ENCODE assay signal across 1 cellular context in the genomic region with DNA sequence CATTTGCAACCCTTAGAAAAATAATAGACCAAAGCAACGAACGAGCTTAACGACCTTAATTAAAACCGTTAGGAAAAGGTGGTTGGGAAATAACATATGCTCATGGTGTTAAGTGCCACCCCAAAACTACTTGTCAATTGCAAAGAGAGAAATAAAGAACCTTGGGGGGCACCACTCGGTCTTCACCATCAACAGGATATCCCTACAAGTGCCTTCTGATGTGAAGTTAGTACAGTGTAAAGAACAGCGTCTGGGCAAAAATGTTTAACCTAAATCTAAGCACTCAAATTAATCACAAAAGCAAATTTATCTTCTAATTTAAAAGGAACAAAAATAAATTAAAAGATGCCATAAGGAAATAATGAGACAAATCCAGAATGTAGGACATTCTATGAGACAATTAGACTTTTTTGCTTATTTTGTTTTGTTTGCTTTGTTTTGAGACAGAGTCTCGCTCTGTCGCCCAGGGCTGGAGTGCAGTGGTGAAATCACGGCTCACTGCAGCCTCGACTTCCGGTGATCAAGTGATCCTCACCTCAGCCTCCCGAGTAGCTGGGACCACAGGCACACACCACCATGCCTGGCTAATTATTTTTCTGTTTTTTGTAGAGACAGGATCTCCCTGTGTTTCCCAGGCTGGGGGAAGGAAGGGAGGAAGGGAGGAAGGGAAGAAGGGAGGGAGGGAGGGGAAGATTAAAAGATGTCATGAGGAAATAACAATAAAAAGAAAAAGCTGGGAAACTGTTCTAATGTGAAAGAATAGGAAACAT.
TF ChIP-seq lines count a peak whose summit lies in the region.

No MANE protein-coding gene starts in this region.

TF ChIP-seq in HepG2, 621 proteins besides CTCF, POLR2A, EP300 and RAD21 (continued from another document and continues in another):
- TF ChIP-seq, protein P1, sequence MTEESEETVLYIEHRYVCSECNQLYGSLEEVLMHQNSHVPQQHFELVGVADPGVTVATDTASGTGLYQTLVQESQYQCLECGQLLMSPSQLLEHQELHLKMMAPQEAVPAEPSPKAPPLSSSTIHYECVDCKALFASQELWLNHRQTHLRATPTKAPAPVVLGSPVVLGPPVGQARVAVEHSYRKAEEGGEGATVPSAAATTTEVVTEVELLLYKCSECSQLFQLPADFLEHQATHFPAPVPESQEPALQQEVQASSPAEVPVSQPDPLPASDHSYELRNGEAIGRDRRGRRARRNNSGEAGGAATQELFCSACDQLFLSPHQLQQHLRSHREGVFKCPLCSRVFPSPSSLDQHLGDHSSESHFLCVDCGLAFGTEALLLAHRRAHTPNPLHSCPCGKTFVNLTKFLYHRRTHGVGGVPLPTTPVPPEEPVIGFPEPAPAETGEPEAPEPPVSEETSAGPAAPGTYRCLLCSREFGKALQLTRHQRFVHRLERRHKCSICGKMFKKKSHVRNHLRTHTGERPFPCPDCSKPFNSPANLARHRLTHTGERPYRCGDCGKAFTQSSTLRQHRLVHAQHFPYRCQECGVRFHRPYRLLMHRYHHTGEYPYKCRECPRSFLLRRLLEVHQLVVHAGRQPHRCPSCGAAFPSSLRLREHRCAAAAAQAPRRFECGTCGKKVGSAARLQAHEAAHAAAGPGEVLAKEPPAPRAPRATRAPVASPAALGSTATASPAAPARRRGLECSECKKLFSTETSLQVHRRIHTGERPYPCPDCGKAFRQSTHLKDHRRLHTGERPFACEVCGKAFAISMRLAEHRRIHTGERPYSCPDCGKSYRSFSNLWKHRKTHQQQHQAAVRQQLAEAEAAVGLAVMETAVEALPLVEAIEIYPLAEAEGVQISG (CRISPR knock-in tag; IDR thresholded peaks at IDR 0.05) = 0 out of 2 replicates have a peak, but pooled peaks have one; percentile 19
- TF ChIP-seq, protein P2, sequence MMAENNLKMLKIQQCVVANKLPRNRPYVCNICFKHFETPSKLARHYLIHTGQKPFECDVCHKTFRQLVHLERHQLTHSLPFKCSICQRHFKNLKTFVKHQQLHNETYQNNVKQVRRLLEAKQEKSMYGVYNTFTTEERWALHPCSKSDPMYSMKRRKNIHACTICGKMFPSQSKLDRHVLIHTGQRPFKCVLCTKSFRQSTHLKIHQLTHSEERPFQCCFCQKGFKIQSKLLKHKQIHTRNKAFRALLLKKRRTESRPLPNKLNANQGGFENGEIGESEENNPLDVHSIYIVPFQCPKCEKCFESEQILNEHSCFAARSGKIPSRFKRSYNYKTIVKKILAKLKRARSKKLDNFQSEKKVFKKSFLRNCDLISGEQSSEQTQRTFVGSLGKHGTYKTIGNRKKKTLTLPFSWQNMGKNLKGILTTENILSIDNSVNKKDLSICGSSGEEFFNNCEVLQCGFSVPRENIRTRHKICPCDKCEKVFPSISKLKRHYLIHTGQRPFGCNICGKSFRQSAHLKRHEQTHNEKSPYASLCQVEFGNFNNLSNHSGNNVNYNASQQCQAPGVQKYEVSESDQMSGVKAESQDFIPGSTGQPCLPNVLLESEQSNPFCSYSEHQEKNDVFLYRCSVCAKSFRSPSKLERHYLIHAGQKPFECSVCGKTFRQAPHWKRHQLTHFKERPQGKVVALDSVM (CRISPR knock-in tag; IDR thresholded peaks at IDR 0.05) = peak; percentile 75; the same call in 1 of the 2 replicates
- TF ChIP-seq ZC3H4 (CRISPR knock-in tag; IDR thresholded peaks at IDR 0.05; ENCODE audit: borderline replicate concordance) = no peak
- peak; percentile 52; the same call in 1 of the 2 replicates for TF ChIP-seq RCOR2 (CRISPR knock-in tag; IDR thresholded peaks at IDR 0.05)
- peak; percentile 60 for TF ChIP-seq SAP130 (CRISPR knock-in tag; IDR thresholded peaks at IDR 0.05; ENCODE audit: low read depth)
- TF ChIP-seq PPARG (CRISPR knock-in tag; conservative IDR thresholded peaks at IDR 0.05) = 0 out of 2 replicates have a peak, but pooled peaks have one; percentile 5
- TF ChIP-seq ZBTB21 (CRISPR knock-in tag; IDR thresholded peaks at IDR 0.05) = 0 out of 2 replicates have a peak, but pooled peaks have one; percentile 10
- TF ChIP-seq GPN1 (CRISPR knock-in tag; IDR thresholded peaks at IDR 0.05; ENCODE audit: borderline replicate concordance) = no peak
- TF ChIP-seq, protein P3, sequence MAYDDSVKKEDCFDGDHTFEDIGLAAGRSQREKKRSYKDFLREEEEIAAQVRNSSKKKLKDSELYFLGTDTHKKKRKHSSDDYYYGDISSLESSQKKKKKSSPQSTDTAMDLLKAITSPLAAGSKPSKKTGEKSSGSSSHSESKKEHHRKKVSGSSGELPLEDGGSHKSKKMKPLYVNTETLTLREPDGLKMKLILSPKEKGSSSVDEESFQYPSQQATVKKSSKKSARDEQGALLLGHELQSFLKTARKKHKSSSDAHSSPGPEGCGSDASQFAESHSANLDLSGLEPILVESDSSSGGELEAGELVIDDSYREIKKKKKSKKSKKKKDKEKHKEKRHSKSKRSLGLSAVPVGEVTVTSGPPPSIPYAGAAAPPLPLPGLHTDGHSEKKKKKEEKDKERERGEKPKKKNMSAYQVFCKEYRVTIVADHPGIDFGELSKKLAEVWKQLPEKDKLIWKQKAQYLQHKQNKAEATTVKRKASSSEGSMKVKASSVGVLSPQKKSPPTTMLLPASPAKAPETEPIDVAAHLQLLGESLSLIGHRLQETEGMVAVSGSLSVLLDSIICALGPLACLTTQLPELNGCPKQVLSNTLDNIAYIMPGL (CRISPR knock-in tag; IDR thresholded peaks at IDR 0.05; ENCODE audit: borderline replicate concordance in 1 of 2, low read depth in 1 of 2) = peak; percentile 66 to 72; a peak in 3 of 4 replicates
- no peak for TF ChIP-seq PHB2 (IDR thresholded peaks at IDR 0.05; ENCODE audit: partially characterized antibody)
- no peak for TF ChIP-seq ISL2 (CRISPR knock-in tag; IDR thresholded peaks at IDR 0.05)
- TF ChIP-seq, protein P4, sequence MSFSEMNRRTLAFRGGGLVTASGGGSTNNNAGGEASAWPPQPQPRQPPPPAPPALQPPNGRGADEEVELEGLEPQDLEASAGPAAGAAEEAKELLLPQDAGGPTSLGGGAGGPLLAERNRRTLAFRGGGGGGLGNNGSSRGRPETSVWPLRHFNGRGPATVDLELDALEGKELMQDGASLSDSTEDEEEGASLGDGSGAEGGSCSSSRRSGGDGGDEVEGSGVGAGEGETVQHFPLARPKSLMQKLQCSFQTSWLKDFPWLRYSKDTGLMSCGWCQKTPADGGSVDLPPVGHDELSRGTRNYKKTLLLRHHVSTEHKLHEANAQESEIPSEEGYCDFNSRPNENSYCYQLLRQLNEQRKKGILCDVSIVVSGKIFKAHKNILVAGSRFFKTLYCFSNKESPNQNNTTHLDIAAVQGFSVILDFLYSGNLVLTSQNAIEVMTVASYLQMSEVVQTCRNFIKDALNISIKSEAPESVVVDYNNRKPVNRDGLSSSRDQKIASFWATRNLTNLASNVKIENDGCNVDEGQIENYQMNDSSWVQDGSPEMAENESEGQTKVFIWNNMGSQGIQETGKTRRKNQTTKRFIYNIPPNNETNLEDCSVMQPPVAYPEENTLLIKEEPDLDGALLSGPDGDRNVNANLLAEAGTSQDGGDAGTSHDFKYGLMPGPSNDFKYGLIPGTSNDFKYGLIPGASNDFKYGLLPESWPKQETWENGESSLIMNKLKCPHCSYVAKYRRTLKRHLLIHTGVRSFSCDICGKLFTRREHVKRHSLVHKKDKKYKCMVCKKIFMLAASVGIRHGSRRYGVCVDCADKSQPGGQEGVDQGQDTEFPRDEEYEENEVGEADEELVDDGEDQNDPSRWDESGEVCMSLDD (CRISPR knock-in tag; IDR thresholded peaks at IDR 0.05; ENCODE audit: borderline replicate concordance) = peak; percentile 15; the same call in 1 of the 2 replicates
- TF ChIP-seq ZFY (CRISPR knock-in tag; IDR thresholded peaks at IDR 0.05) = 0 out of 2 replicates have a peak, but pooled peaks have one; percentile 17
- no peak for TF ChIP-seq IKZF1 (IDR thresholded peaks at IDR 0.05)
- 0 out of 2 replicates have a peak, but pooled peaks have one; percentile 43 for TF ChIP-seq MTA1 (CRISPR knock-in tag; IDR thresholded peaks at IDR 0.05; ENCODE audit: borderline replicate concordance)
- TF ChIP-seq, protein P5, sequence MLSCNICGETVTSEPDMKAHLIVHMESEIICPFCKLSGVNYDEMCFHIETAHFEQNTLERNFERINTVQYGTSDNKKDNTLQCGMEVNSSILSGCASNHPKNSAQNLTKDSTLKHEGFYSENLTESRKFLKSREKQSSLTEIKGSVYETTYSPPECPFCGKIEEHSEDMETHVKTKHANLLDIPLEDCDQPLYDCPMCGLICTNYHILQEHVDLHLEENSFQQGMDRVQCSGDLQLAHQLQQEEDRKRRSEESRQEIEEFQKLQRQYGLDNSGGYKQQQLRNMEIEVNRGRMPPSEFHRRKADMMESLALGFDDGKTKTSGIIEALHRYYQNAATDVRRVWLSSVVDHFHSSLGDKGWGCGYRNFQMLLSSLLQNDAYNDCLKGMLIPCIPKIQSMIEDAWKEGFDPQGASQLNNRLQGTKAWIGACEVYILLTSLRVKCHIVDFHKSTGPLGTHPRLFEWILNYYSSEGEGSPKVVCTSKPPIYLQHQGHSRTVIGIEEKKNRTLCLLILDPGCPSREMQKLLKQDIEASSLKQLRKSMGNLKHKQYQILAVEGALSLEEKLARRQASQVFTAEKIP (CRISPR knock-in tag; IDR thresholded peaks at IDR 0.05; ENCODE audit: borderline replicate concordance) = no peak
- TF ChIP-seq, protein P6, sequence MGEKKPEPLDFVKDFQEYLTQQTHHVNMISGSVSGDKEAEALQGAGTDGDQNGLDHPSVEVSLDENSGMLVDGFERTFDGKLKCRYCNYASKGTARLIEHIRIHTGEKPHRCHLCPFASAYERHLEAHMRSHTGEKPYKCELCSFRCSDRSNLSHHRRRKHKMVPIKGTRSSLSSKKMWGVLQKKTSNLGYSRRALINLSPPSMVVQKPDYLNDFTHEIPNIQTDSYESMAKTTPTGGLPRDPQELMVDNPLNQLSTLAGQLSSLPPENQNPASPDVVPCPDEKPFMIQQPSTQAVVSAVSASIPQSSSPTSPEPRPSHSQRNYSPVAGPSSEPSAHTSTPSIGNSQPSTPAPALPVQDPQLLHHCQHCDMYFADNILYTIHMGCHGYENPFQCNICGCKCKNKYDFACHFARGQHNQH (CRISPR knock-in tag; IDR thresholded peaks at IDR 0.05) = 0 out of 2 replicates have a peak, but pooled peaks have one; percentile 24
- TF ChIP-seq GABPA (IDR thresholded peaks at IDR 0.05; ENCODE audit: low read depth, low read length) = peak; percentile 27; the same call in 1 of the 2 replicates
- peak; percentile 79 for TF ChIP-seq GABPA (CRISPR knock-in tag; IDR thresholded peaks at IDR 0.05; ENCODE audit: low read depth)
- no peak for TF ChIP-seq ZNF589 (CRISPR knock-in tag; conservative IDR thresholded peaks at IDR 0.05)
- TF ChIP-seq AGO2 (optimal IDR thresholded peaks at IDR 0.05; ENCODE audit: low read depth, low read length) = no peak
- no peak for TF ChIP-seq NONO (IDR thresholded peaks at IDR 0.05)
- TF ChIP-seq NONO (CRISPR knock-in tag; conservative IDR thresholded peaks at IDR 0.05) = peak; percentile 19; the same call in 1 of the 2 replicates
- TF ChIP-seq, protein P7, sequence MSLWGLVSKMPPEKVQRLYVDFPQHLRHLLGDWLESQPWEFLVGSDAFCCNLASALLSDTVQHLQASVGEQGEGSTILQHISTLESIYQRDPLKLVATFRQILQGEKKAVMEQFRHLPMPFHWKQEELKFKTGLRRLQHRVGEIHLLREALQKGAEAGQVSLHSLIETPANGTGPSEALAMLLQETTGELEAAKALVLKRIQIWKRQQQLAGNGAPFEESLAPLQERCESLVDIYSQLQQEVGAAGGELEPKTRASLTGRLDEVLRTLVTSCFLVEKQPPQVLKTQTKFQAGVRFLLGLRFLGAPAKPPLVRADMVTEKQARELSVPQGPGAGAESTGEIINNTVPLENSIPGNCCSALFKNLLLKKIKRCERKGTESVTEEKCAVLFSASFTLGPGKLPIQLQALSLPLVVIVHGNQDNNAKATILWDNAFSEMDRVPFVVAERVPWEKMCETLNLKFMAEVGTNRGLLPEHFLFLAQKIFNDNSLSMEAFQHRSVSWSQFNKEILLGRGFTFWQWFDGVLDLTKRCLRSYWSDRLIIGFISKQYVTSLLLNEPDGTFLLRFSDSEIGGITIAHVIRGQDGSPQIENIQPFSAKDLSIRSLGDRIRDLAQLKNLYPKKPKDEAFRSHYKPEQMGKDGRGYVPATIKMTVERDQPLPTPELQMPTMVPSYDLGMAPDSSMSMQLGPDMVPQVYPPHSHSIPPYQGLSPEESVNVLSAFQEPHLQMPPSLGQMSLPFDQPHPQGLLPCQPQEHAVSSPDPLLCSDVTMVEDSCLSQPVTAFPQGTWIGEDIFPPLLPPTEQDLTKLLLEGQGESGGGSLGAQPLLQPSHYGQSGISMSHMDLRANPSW (CRISPR knock-in tag; IDR thresholded peaks at IDR 0.05; ENCODE audit: borderline replicate concordance) = no peak
- TF ChIP-seq, protein P8, sequence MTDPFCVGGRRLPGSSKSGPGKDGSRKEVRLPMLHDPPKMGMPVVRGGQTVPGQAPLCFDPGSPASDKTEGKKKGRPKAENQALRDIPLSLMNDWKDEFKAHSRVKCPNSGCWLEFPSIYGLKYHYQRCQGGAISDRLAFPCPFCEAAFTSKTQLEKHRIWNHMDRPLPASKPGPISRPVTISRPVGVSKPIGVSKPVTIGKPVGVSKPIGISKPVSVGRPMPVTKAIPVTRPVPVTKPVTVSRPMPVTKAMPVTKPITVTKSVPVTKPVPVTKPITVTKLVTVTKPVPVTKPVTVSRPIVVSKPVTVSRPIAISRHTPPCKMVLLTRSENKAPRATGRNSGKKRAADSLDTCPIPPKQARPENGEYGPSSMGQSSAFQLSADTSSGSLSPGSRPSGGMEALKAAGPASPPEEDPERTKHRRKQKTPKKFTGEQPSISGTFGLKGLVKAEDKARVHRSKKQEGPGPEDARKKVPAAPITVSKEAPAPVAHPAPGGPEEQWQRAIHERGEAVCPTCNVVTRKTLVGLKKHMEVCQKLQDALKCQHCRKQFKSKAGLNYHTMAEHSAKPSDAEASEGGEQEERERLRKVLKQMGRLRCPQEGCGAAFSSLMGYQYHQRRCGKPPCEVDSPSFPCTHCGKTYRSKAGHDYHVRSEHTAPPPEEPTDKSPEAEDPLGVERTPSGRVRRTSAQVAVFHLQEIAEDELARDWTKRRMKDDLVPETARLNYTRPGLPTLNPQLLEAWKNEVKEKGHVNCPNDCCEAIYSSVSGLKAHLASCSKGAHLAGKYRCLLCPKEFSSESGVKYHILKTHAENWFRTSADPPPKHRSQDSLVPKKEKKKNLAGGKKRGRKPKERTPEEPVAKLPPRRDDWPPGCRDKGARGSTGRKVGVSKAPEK (CRISPR knock-in tag; IDR thresholded peaks at IDR 0.05; ENCODE audit: borderline replicate concordance) = 0 out of 2 replicates have a peak, but pooled peaks have one; percentile 20
- TF ChIP-seq ZNF558 (CRISPR knock-in tag; IDR thresholded peaks at IDR 0.05; ENCODE audit: borderline replicate concordance) = no peak
- TF ChIP-seq CEBPB (IDR thresholded peaks at IDR 0.05; ENCODE audit: borderline replicate concordance, low read depth, low read length) = peak; percentile 51
- TF ChIP-seq ELF3 (CRISPR knock-in tag; IDR thresholded peaks at IDR 0.05) = peak; percentile 44; the same call in 1 of the 2 replicates
- TF ChIP-seq ELF1 (CRISPR knock-in tag; IDR thresholded peaks at IDR 0.05) = peak; percentile 49; the same call in 1 of the 2 replicates
- no peak; the same call in 1 of the 2 replicates for TF ChIP-seq PHF20 (CRISPR knock-in tag; IDR thresholded peaks at IDR 0.05)
- TF ChIP-seq MIER3 (CRISPR knock-in tag; IDR thresholded peaks at IDR 0.05; ENCODE audit: borderline replicate concordance) = 0 out of 2 replicates have a peak, but pooled peaks have one; percentile 47
